ENCODE assay signal across 1 cellular context in genomic region chr15:35437157-35437556, GRCh38.
TF ChIP-seq lines count a peak whose summit lies in the region.

No MANE protein-coding gene starts in this region.

TF ChIP-seq in H1, 55 proteins besides CTCF, POLR2A, EP300 and RAD21 (continued from another document):
- TF ChIP-seq BACH1 (IDR thresholded peaks at IDR 0.05; ENCODE audit: low read length) (no peak), FOSL1 (IDR thresholded peaks at IDR 0.05; ENCODE audit: insufficient read depth, low read depth, low read length) (no peak)
